ENCODE assay signal across 33 cellular contexts in genomic region chr2:124310671-124311070, GRCh38.
DNase-seq lines count a peak whose midpoint lies in the region; ATAC-seq and TF ChIP-seq lines count a peak whose summit lies in the region.
"Had no signal": no experiment of that assay in that cellular context is flagged by ENCODE, and none has a peak within 500 bp of the region (broad histone marks: within the 10 kb centered on the region; RNA-seq: fewer than 3 reads in every experiment).

No MANE protein-coding gene starts in this region.

- DNase-seq in Right ventricle myocardium inferior (ENCODE audit: missing footprints) (peak; percentile 58), right atrium auricular region (ENCODE audit: low spot score) (no peak), Karpas-422 (no peak), esophagus muscularis mucosa (ENCODE audit: extremely low spot score) (peak; percentile 24), SIG-M5 treated with dmso at 0.1 percent for 504 hours (lab: John Stamatoyannopoulos, UW; ENCODE audit: unreplicated experiment) (no peak)
- no peak for DNase-seq in activated CD4-positive, alpha-beta T cell treated with anti-CD3 and anti-CD28 coated beads, Interleukin-2, amount 10 ng/mL, durations not matched to agents 24 days and 14 days
- DNase-seq: 8988T; ACHN; AML-193; BE2C; C1 segment of cervical spinal cord; Caco-2; Calu3; CD4-positive, alpha-beta memory T cell; CD4-positive, alpha-beta T cell; CD4-positive, CD25-positive, alpha-beta regulatory T cell; CD8-positive, alpha-beta memory T cell; CD8-positive, alpha-beta T cell; COR-L47; DMS 273 treated with DMSO at 0.1 percent for 48 hours; DMS153; DMS53; DMS79; DMS79 treated with DMSO at 0.1 percent for 48 hours; DND-41; EL had no signal

- no peaks in the 10 kb centered on the region for H3K36me3 ChIP-seq in right atrium auricular region
- no peaks in the 10 kb centered on the region for H3K36me3 ChIP-seq in Karpas-422 (ENCODE audit: insufficient read depth, low read length)
- no peaks in the 10 kb centered on the region for H3K36me3 ChIP-seq in esophagus muscularis mucosa
- H3K36me3 ChIP-seq: BE2C; BLaER1; BLaER1 treated with 17β-estradiol and CSF1 and Interleukin-3, amounts not matched to agents 10 nM and 100 nM had no signal

- H3K27ac Mint-ChIP-seq in activated CD4-positive, alpha-beta T cell treated with anti-CD3 and anti-CD28 coated beads, Interleukin-2, amount 10 ng/mL, durations not matched to agents 24 days and 14 days: no peak overlapping the region
- H3K27ac Mint-ChIP-seq: B cell; CD14-positive monocyte; CD4-positive, alpha-beta memory T cell; CD4-positive, alpha-beta T cell; CD4-positive, CD25-positive, alpha-beta regulatory T cell; CD8-positive, alpha-beta memory T cell; CD8-positive, alpha-beta T cell had no signal

- no peaks in the 10 kb centered on the region for H3K36me3 Mint-ChIP-seq in activated CD4-positive, alpha-beta T cell treated with anti-CD3 and anti-CD28 coated beads, Interleukin-2, amount 10 ng/mL, durations not matched to agents 24 days and 14 days (ENCODE audit: low read depth)
- H3K36me3 Mint-ChIP-seq: CD14-positive monocyte; CD4-positive, alpha-beta memory T cell; CD4-positive, CD25-positive, alpha-beta regulatory T cell; CD8-positive, alpha-beta memory T cell; CD8-positive, alpha-beta T cell had no signal

- H3K27me3 ChIP-seq in right atrium auricular region (no peaks in the 10 kb centered on the region), Karpas-422 (ENCODE audit: low read length) (no peaks in the 10 kb centered on the region), esophagus muscularis mucosa (no peaks in the 10 kb centered on the region)
- H3K27me3 ChIP-seq: BE2C; BLaER1; BLaER1 treated with 17β-estradiol and CSF1 and Interleukin-3, amounts not matched to agents 10 nM and 100 nM had no signal

- intact Hi-C loops in Right ventricle myocardium inferior (cut with DNase I): no loop called here
- intact Hi-C loops in esophagus muscularis mucosa (cut with DNase I): no loop called here
- intact Hi-C loops in activated CD4-positive, alpha-beta T cell treated with anti-CD3 and anti-CD28 coated beads, Interleukin-2, amount 10 ng/mL, durations not matched to agents 24 days and 14 days (cut with micrococcal nuclease): no loop called here

- TF ChIP-seq CTCF in right atrium auricular region (IDR thresholded peaks at IDR 0.05) (no peak), esophagus muscularis mucosa (IDR thresholded peaks at IDR 0.05) (no peak)

- no peak overlapping the region for H3K4me3 ChIP-seq in right atrium auricular region
- H3K4me3 ChIP-seq in Karpas-422 (ENCODE audit: low read length): no peak overlapping the region; the same call in 1 of the 2 replicates
- no peak overlapping the region for H3K4me3 ChIP-seq in esophagus muscularis mucosa
- H3K4me3 ChIP-seq: A549; BLaER1; BLaER1 treated with 17β-estradiol and CSF1 and Interleukin-3, amounts not matched to agents 10 nM and 100 nM had no signal

- no peaks in the 10 kb centered on the region for H3K4me1 ChIP-seq in right atrium auricular region
- peaks cover 84% of the 10 kb centered on the region for H3K4me1 ChIP-seq in Karpas-422 (ENCODE audit: low read length)
- H3K4me1 ChIP-seq in esophagus muscularis mucosa: peaks cover 0 to 8% (median 6%) of the 10 kb centered on the region in 4 donors
- H3K4me1 ChIP-seq: A549, BE2C, Caco-2 had no signal

- 88% methylated on average over 4 of the region's 4 CpGs for WGBS in esophagus muscularis mucosa

- no peak overlapping the region for H3K9ac ChIP-seq in Karpas-422 (ENCODE audit: low read length)
- H3K9ac ChIP-seq: BLaER1; BLaER1 treated with 17β-estradiol and CSF1 and Interleukin-3, amounts not matched to agents 10 nM and 100 nM had no signal

- no peak for TF ChIP-seq POLR2A in esophagus muscularis mucosa (IDR thresholded peaks at IDR 0.05; ENCODE audit: low read depth)

- no peaks in the 10 kb centered on the region for H3K79me2 ChIP-seq in Karpas-422 (ENCODE audit: low read length)

- H3K9me2 ChIP-seq in Karpas-422 (replicated peaks; ENCODE audit: insufficient read depth, low read length): no peaks in the 10 kb centered on the region

- H3K27ac ChIP-seq in right atrium auricular region: no peak overlapping the region
- no peak overlapping the region for H3K27ac ChIP-seq in Karpas-422 (ENCODE audit: low read length)
- H3K27ac ChIP-seq in esophagus muscularis mucosa (replicated peaks in 1 of 4): no peak overlapping the region
- H3K27ac ChIP-seq: 22Rv1; A549; BLaER1; BLaER1 treated with 17β-estradiol and CSF1 and Interleukin-3, amounts not matched to agents 10 nM and 100 nM; C4-2B had no signal

- no peak overlapping the region; the same call in 1 of the 2 replicates for H2AFZ ChIP-seq in Karpas-422 (ENCODE audit: low read length)

- H3K9me3 Mint-ChIP-seq in activated CD4-positive, alpha-beta T cell treated with anti-CD3 and anti-CD28 coated beads, Interleukin-2, amount 10 ng/mL, durations not matched to agents 24 days and 14 days: no peaks in the 10 kb centered on the region

- H3K4me2 ChIP-seq in Karpas-422 (ENCODE audit: low read depth, low read length, poor library complexity, severe bottlenecking): peak overlapping the region; percentile 21
- H3K4me2 ChIP-seq: A549; BLaER1; BLaER1 treated with 17β-estradiol and CSF1 and Interleukin-3, amounts not matched to agents 10 nM and 100 nM had no signal

- H4K20me1 ChIP-seq in Karpas-422 (ENCODE audit: insufficient read depth, low read depth, low read length): no peaks in the 10 kb centered on the region
- H4K20me1 ChIP-seq: BLaER1; BLaER1 treated with 17β-estradiol and CSF1 and Interleukin-3, amounts not matched to agents 10 nM and 100 nM had no signal

- no peak overlapping the region for H3K4me3 Mint-ChIP-seq in activated CD4-positive, alpha-beta T cell treated with anti-CD3 and anti-CD28 coated beads, Interleukin-2, amount 10 ng/mL, durations not matched to agents 24 days and 14 days
- H3K4me3 Mint-ChIP-seq: B cell; CD14-positive monocyte; CD4-positive, alpha-beta memory T cell; CD4-positive, alpha-beta T cell; CD4-positive, CD25-positive, alpha-beta regulatory T cell; CD8-positive, alpha-beta memory T cell; CD8-positive, alpha-beta T cell had no signal

- no peak for TF ChIP-seq EP300 in esophagus muscularis mucosa (IDR thresholded peaks at IDR 0.05)

- no peaks in the 10 kb centered on the region for H3K27me3 Mint-ChIP-seq in activated CD4-positive, alpha-beta T cell treated with anti-CD3 and anti-CD28 coated beads, Interleukin-2, amount 10 ng/mL, durations not matched to agents 24 days and 14 days
- H3K27me3 Mint-ChIP-seq: B cell; CD4-positive, alpha-beta memory T cell; CD4-positive, alpha-beta T cell; CD4-positive, CD25-positive, alpha-beta regulatory T cell; CD8-positive, alpha-beta memory T cell had no signal

- no peaks in the 10 kb centered on the region for H3K4me1 Mint-ChIP-seq in activated CD4-positive, alpha-beta T cell treated with anti-CD3 and anti-CD28 coated beads, Interleukin-2, amount 10 ng/mL, durations not matched to agents 24 days and 14 days
- H3K4me1 Mint-ChIP-seq: B cell; CD14-positive monocyte; CD4-positive, alpha-beta memory T cell; CD4-positive, CD25-positive, alpha-beta regulatory T cell; CD8-positive, alpha-beta memory T cell had no signal

- no peaks in the 10 kb centered on the region for H3K9me3 ChIP-seq in right atrium auricular region
- no peaks in the 10 kb centered on the region for H3K9me3 ChIP-seq in Karpas-422 (ENCODE audit: low read length)
- no peaks in the 10 kb centered on the region for H3K9me3 ChIP-seq in esophagus muscularis mucosa
- H3K9me3 ChIP-seq: A549; BE2C; BLaER1; BLaER1 treated with 17β-estradiol and CSF1 and Interleukin-3, amounts not matched to agents 10 nM and 100 nM; Caco-2 had no signal

- no peak for ATAC-seq in Right ventricle myocardium inferior
- ATAC-seq: A549; CD8-positive, alpha-beta T cell had no signal

Comparison
In these comparisons a context has a peak if more than half of its experiments do, and no peak if none do; other contexts are left out.
1. DNase-seq: peak in Right ventricle myocardium inferior (single experiment) and esophagus muscularis mucosa (single experiment); none in right atrium auricular region (single experiment), Karpas-422 (single experiment), activated CD4-positive, alpha-beta T cell treated with anti-CD3 and anti-CD28 coated beads, Interleukin-2, amount 10 ng/mL, durations not matched to agents 24 days and 14 days (single experiment) and SIG-M5 treated with dmso at 0.1 percent for 504 hours (single experiment).